ENCODE assay signal across 38 cellular contexts in genomic region chr2:26052731-26053130, GRCh38. TPM values are rescaled to one million over a fixed set of nuclear protein-coding genes. Genes with fewer than 3 reads are reported as not detected.
DNase-seq lines count a peak whose midpoint lies in the region; ATAC-seq, FAIRE-seq and TF ChIP-seq lines count a peak whose summit lies in the region.
"Had no signal": no experiment of that assay in that cellular context is flagged by ENCODE, and none has a peak within 500 bp of the region (broad histone marks: within the 10 kb centered on the region; RNA-seq: fewer than 3 reads in every experiment).

No MANE protein-coding gene starts in this region.

- no peak for FAIRE-seq in GM12878 (lab: Jason Lieb, UNC)
- FAIRE-seq: astrocyte, H1, HTR-8/SVneo, K562, small intestine had no signal

- TF ChIP-seq CTCF in CD4-positive, alpha-beta T cell (IDR thresholded peaks at IDR 0.05): no peak
- TF ChIP-seq CTCF in DND-41 (IDR thresholded peaks at IDR 0.05; ENCODE audit: borderline replicate concordance, extremely low read depth, low read length, poor library complexity, severe bottlenecking): no peak
- no peak for TF ChIP-seq CTCF in GM12878 (IDR thresholded peaks at IDR 0.05 in 2 of 3, conservative IDR thresholded peaks at IDR 0.05 in 1 of 3; ENCODE audit: control insufficient read depth in 2 of 3, extremely low read depth in 1 of 3, insufficient read depth in 1 of 3, low read depth in 3 of 3, low read length in 3 of 3)
- TF ChIP-seq CTCF in nephron progenitor cell (IDR thresholded peaks at IDR 0.05): no peak

- H3K27me3 ChIP-seq in CD4-positive, alpha-beta T cell (ENCODE audit: control insufficient read depth, insufficient read depth, low read length): no peaks in the 10 kb centered on the region
- H3K27me3 ChIP-seq in DND-41 (ENCODE audit: insufficient read depth, low read length, poor library complexity) (no peaks in the 10 kb centered on the region), GM12878 (replicated peaks in 1 of 2; ENCODE audit: control insufficient read depth in 2 of 2, insufficient read depth in 2 of 2, low read length in 1 of 2) (no peaks in the 10 kb centered on the region)
- H3K27me3 ChIP-seq: cardiac muscle cell, hepatocyte, MG63, neural progenitor cell, right atrium auricular region, thyroid gland had no signal

- H3K4me1 ChIP-seq in DND-41 (ENCODE audit: insufficient read depth, low read length): peaks cover 3% of the 10 kb centered on the region
- no peaks in the 10 kb centered on the region; the same call in 1 of the 2 replicates for H3K4me1 ChIP-seq in GM12878 (ENCODE audit: control insufficient read depth, insufficient read depth, low read length)
- H3K4me1 ChIP-seq: neural progenitor cell had no signal

- no peak for TF ChIP-seq EP300 in GM12878 (IDR thresholded peaks at IDR 0.05; ENCODE audit: borderline replicate concordance in 1 of 2, control insufficient read depth in 1 of 2, low read depth in 2 of 2, low read length in 2 of 2)

- H4K20me1 ChIP-seq in DND-41 (ENCODE audit: insufficient read depth, low read length) (peaks cover 65% of the 10 kb centered on the region), GM12878 (ENCODE audit: control insufficient read depth, insufficient read depth) (no peaks in the 10 kb centered on the region)

- peak; percentile 41 for ATAC-seq in CD4-positive, alpha-beta T cell (ENCODE audit: poor library complexity)
- ATAC-seq in DND-41 (ENCODE audit: insufficient read depth, low read depth) (peak; percentile 78), GM12878 (peak; percentile 38; the same call in 2 of the 3 replicates)
- ATAC-seq: activated CD4-positive, CD25-positive, alpha-beta regulatory T cell treated with anti-CD3 and anti-CD28 coated beads, Interleukin-2, amount 50 U/mL, for 24 hours; K562; PC-3; SK-N-SH treated with all-trans-retinoic acid at 6 μM for 48 hours; stimulated activated naive CD8-positive, alpha-beta T cell treated with anti-CD3 and anti-CD28 coated beads, Interleukin-15, amount 100 ng/mL, for 72 hours had no signal

- peak overlapping the region; percentile 34 for H3K27ac Mint-ChIP-seq in CD4-positive, alpha-beta T cell
- peak overlapping the region; percentile 57 for H3K27ac Mint-ChIP-seq in nephron progenitor cell
- H3K27ac Mint-ChIP-seq: activated T-helper 2 cell treated with anti-CD3 and anti-CD28 coated beads, Interferon-gamma antibody, Interleukin-2, Interleukin-4, amounts not matched to agents 10 μg/mL and 5 μg/mL and 100 μg/mL, durations not matched to agents 14 hours and 24 hours and 36 hours; HFFc6 had no signal

- H2AFZ ChIP-seq in DND-41 (ENCODE audit: low read depth, low read length): no peak overlapping the region
- H2AFZ ChIP-seq in GM12878 (ENCODE audit: control insufficient read depth, low read depth, low read length): no peak overlapping the region
- H2AFZ ChIP-seq: hepatocyte, neural progenitor cell, parathyroid adenoma had no signal

- no peaks in the 10 kb centered on the region for H3K9me3 Mint-ChIP-seq in CD4-positive, alpha-beta T cell
- H3K9me3 Mint-ChIP-seq in nephron progenitor cell: peaks cover 28% of the 10 kb centered on the region
- H3K9me3 Mint-ChIP-seq: activated T-helper 2 cell treated with anti-CD3 and anti-CD28 coated beads, Interferon-gamma antibody, Interleukin-2, Interleukin-4, amounts not matched to agents 10 μg/mL and 5 μg/mL and 100 μg/mL, durations not matched to agents 14 hours and 24 hours and 36 hours; HFFc6; stimulated activated naive CD8-positive, alpha-beta T cell treated with anti-CD3 and anti-CD28 coated beads, Interleukin-15, amount 100 ng/mL, for 72 hours had no signal

- SMC1A ChIA-PET in GM12878 (lab: Charles Lee; ENCODE audit: uncharacterized antibody, unreplicated experiment): interaction anchor here (1.1 to 1.4 kb wide), 2 partner anchors 11 to 17 kb away, joined by 4 to 5 read pairs; no protein-coding TSS in a partner anchor

- H3K9ac ChIP-seq in DND-41 (ENCODE audit: low read depth, low read length) (no peak overlapping the region), GM12878 (ENCODE audit: control insufficient read depth, insufficient read depth, low read length) (no peak overlapping the region)
- H3K9ac ChIP-seq: neural progenitor cell, parathyroid adenoma had no signal

- H3K79me2 ChIP-seq in DND-41 (ENCODE audit: insufficient read depth, low read length) (peaks cover 98% of the 10 kb centered on the region), GM12878 (ENCODE audit: control insufficient read depth, insufficient read depth, low read length) (peaks cover 89% of the 10 kb centered on the region)

- H3K4me1 Mint-ChIP-seq in CD4-positive, alpha-beta T cell (ENCODE audit: low read depth): peaks cover 63% of the 10 kb centered on the region
- peaks cover 2% of the 10 kb centered on the region for H3K4me1 Mint-ChIP-seq in nephron progenitor cell
- H3K4me1 Mint-ChIP-seq: neural progenitor cell had no signal

- intact Hi-C loops in CD4-positive, alpha-beta T cell (cut with DNase I, micrococcal nuclease): no loop called here
- intact Hi-C loops in GM12878 (cut with micrococcal nuclease; ENCODE audit: unreplicated experiment): no loop called here

- H3K36me3 Mint-ChIP-seq in CD4-positive, alpha-beta T cell (ENCODE audit: low read depth): peaks cover 34% of the 10 kb centered on the region
- H3K36me3 Mint-ChIP-seq in nephron progenitor cell (ENCODE audit: low read depth): peaks cover 69% of the 10 kb centered on the region

- POLR2A ChIA-PET in CD4-positive, alpha-beta T cell (lab: Charles Lee): interaction anchor here (1.1 kb wide), 3 partner anchors 22 to 247 kb away, joined by 3 read pairs; no protein-coding TSS in a partner anchor
- POLR2A ChIA-PET in GM12878 (lab: Charles Lee): interaction anchor here (0.7 to 2.5 kb wide), 2 partner anchors 8 to 22 kb away, joined by 4 to 13 read pairs; no protein-coding TSS in a partner anchor

- no peaks in the 10 kb centered on the region for H3K27me3 Mint-ChIP-seq in CD4-positive, alpha-beta T cell
- H3K27me3 Mint-ChIP-seq in nephron progenitor cell (ENCODE audit: low read depth, poor library complexity): no peaks in the 10 kb centered on the region
- H3K27me3 Mint-ChIP-seq: stimulated activated naive CD8-positive, alpha-beta T cell treated with anti-CD3 and anti-CD28 coated beads, Interleukin-15, amount 100 ng/mL, for 72 hours had no signal

- H3K36me3 ChIP-seq in DND-41 (ENCODE audit: insufficient read depth, low read length): no peaks in the 10 kb centered on the region
- peaks cover 0 to 7% of the 10 kb centered on the region in 2 experiments; a peak in 2 of 4 replicates for H3K36me3 ChIP-seq in GM12878 (ENCODE audit: control insufficient read depth in 2 of 2, insufficient read depth in 2 of 2, low read length in 1 of 2)
- H3K36me3 ChIP-seq: cardiac muscle cell, neural progenitor cell, right atrium auricular region, thyroid gland had no signal

- peak overlapping the region; percentile 14 for H3K4me3 Mint-ChIP-seq in CD4-positive, alpha-beta T cell
- no peak overlapping the region for H3K4me3 Mint-ChIP-seq in nephron progenitor cell
- H3K4me3 Mint-ChIP-seq: HFFc6; neural progenitor cell; stimulated activated naive CD8-positive, alpha-beta T cell treated with anti-CD3 and anti-CD28 coated beads, Interleukin-15, amount 100 ng/mL, for 72 hours had no signal

- H3K4me3 ChIP-seq in DND-41 (ENCODE audit: low read depth in 1 of 2, low read length in 2 of 2) (no peak overlapping the region), GM12878 (no peak overlapping the region)
- H3K4me3 ChIP-seq: cardiac muscle cell, coronary artery, hepatocyte, K562, lung, MG63, neural progenitor cell, right atrium auricular region, thyroid gland had no signal

- no peak overlapping the region for H3K27ac ChIP-seq in CD4-positive, alpha-beta T cell (ENCODE audit: low read depth, low read length)
- H3K27ac ChIP-seq in DND-41 (ENCODE audit: low read length) (no peak overlapping the region), GM12878 (ENCODE audit: control insufficient read depth, insufficient read depth) (no peak overlapping the region)
- H3K27ac ChIP-seq: cardiac muscle cell, coronary artery, epithelial cell of prostate, hepatocyte, neural progenitor cell, parathyroid adenoma, right atrium auricular region, thyroid gland had no signal

- no peak for TF ChIP-seq POLR2A in GM12878 (IDR thresholded peaks at IDR 0.05; ENCODE audit: low read depth, low read length)

- RAD21 ChIA-PET in GM12878 (lab: Charles Lee; ENCODE audit: unreplicated experiment): interaction anchor here (1.0 kb wide), 1 partner anchor 10 kb away, joined by 3 read pairs; no protein-coding TSS in a partner anchor

- no peak for DNase-seq in CD4-positive, alpha-beta T cell
- DNase-seq in DND-41: no peak
- no peak for DNase-seq in GM12878 (ENCODE audit: low read depth, low spot score)
- DNase-seq in nephron progenitor cell: no peak
- DNase-seq in iPS-NIHi7 (ENCODE audit: extremely low spot score): no peak
- DNase-seq in stimulated activated CD4-positive, alpha-beta T cell treated with anti-CD3 and anti-CD28 coated beads, Interleukin-4, amount 100 ng/mL, for 4 hours: no peak
- no peak for DNase-seq in medulla oblongata (ENCODE audit: extremely low spot score)
- DNase-seq: activated CD4-positive, alpha-beta T cell treated with anti-CD3 and anti-CD28 coated beads, Interleukin-2, amount 50 U/mL, for 4 hours; C1 segment of cervical spinal cord; DMS79 treated with DMSO at 0.1 percent for 48 hours; effector CD8-positive, alpha-beta T cell; GF-D8; HFFc6; MG63; NCI-H1436; NCI-H2081; NCI-H2227 treated with DMSO at 0.1 percent for 48 hours; NCI-H526; PC-3; small intestine; stimulated activated naive CD8-positive, alpha-beta T cell treated with anti-CD3 and anti-CD28 coated beads, Interleukin-15, amount 100 ng/mL, for 72 hours; T-helper 2 cell; thyroid gland had no signal

- TSS peak; percentile 8 for BruUV-seq in GM12878 (replicated peaks; lab: Mats Ljungman, UMichigan)

- no peak for TF ChIP-seq RAD21 in GM12878 (IDR thresholded peaks at IDR 0.05; ENCODE audit: insufficient read depth, low read depth, low read length)

- in situ Hi-C loops in GM12878 (cut with MboI): no loop called here

- CTCF ChIA-PET in CD4-positive, alpha-beta T cell (lab: Charles Lee): interaction anchor here (0.6 to 1.6 kb wide), 4 partner anchors 13 to 222 kb away, joined by 3 to 4 read pairs (median 3); partner anchors contain the start of gene RAB10
- CTCF ChIA-PET in GM12878 (lab: Yijun Ruan, JAX): interaction anchor here (1.0 to 1.1 kb wide), 3 partner anchors 10 to 36 kb away, joined by 3 to 10 read pairs (median 4); no protein-coding TSS in a partner anchor

- H3K4me2 ChIP-seq in DND-41 (ENCODE audit: insufficient read depth, low read length) (no peak overlapping the region), GM12878 (ENCODE audit: control insufficient read depth, insufficient read depth) (no peak overlapping the region)
- H3K4me2 ChIP-seq: hepatocyte, neural progenitor cell had no signal

- no peaks in the 10 kb centered on the region for H3K9me3 ChIP-seq in CD4-positive, alpha-beta T cell (ENCODE audit: control insufficient read depth, low read length)
- no peaks in the 10 kb centered on the region for H3K9me3 ChIP-seq in DND-41 (ENCODE audit: insufficient read depth, low read length, severe bottlenecking)
- H3K9me3 ChIP-seq in GM12878 (replicated peaks; ENCODE audit: control insufficient read depth, insufficient read depth, low read length): no peaks in the 10 kb centered on the region
- H3K9me3 ChIP-seq: MG63, right atrium auricular region, thyroid gland had no signal

RNA-seq across cellular contexts. Expression of gene RAB10, which starts 18.8 kb away (rescaled TPM):
- total RNA-seq in CD4-positive, alpha-beta T cell: 10 to 100 TPM; 13.5 to 13.8 TPM
- total RNA-seq in GM12878 (2013; cell fraction: nucleolus; rRNA removed): 96.9 and 119 TPM in 2 replicates
- 42.5 and 45.1 TPM in 2 replicates for total RNA-seq in GM12878 (2014; rRNA removed)
- total RNA-seq in GM12878 (2014; rRNA removed; fragmentation: Illumina TruSeq; extraction: Trizol): 70.1 and 71.1 TPM in 2 replicates
- 87.5 and 88.9 TPM in 2 replicates for total RNA-seq in GM12878 (2021)
- 17.1 TPM for polyA plus RNA-seq in GM12878 (2011; ENCODE audit: low read depth)
- 108 and 190 TPM in 2 replicates for polyA plus RNA-seq in GM12878 (2011; rRNA removed)
- 42.2 and 49.8 TPM in 2 replicates for polyA plus RNA-seq in GM12878 (2011; cell fraction: cytosol; rRNA removed)
- 28.6 and 41.9 TPM in 2 replicates for polyA plus RNA-seq in GM12878 (2011; cell fraction: nucleus; rRNA removed)
- 31.0 and 49.6 TPM in 2 replicates for polyA plus RNA-seq in GM12878 (2012)
- polyA plus RNA-seq in GM12878 (2014; fragmentation: Illumina TruSeq; extraction: Trizol): 84.0 and 138 TPM in 2 replicates
- polyA plus RNA-seq in GM12878 (2014; fragmentation: Nextera tagmentation; extraction: Ambion mirVana): 10 to 100 TPM; 13.3 to 24.8 TPM
- 44.2 and 79.9 TPM in 2 replicates for polyA plus RNA-seq in GM12878 (2014; rRNA removed)
- polyA plus RNA-seq in GM12878 (2016; fragmentation: Nextera tagmentation; extraction: Ambion mirVana): 100 to 1,000 TPM; 108 to 109 TPM
- polyA minus RNA-seq in GM12878 (2011; rRNA and poly(A)+ RNA removed): 43.9 and 62.6 TPM in 2 replicates
- polyA minus RNA-seq in GM12878 (2011; cell fraction: cytosol; rRNA and poly(A)+ RNA removed): 34.2 and 46.3 TPM in 2 replicates
- polyA minus RNA-seq in GM12878 (2011; cell fraction: nucleus; rRNA and poly(A)+ RNA removed): 22.2 and 40.9 TPM in 2 replicates
